Comparison of ENCODE assay signal across 15 cellular contexts in genomic region chr7:56091591-56091990, GRCh38. TPM values are rescaled to one million over a fixed set of nuclear protein-coding genes. Genes with fewer than 3 reads are reported as not detected.
A peak's percentile ranks its signal among the peaks of the same experiment; 100 is the strongest.
DNase-seq lines count a peak whose midpoint lies in the region; ATAC-seq and TF ChIP-seq lines count a peak whose summit lies in the region.
"Had no signal": no experiment of that assay in that cellular context is flagged by ENCODE, and none has a peak within 500 bp of the region (broad histone marks: within the 10 kb centered on the region; RNA-seq: fewer than 3 reads in every experiment).

No MANE protein-coding gene starts in this region.

- peaks cover 3% of the 10 kb centered on the region for H3K36me3 ChIP-seq in MG63

- DNase-seq in MG63 (peak; percentile 87), astrocyte of the spinal cord (ENCODE audit: low read depth, low spot score) (peak; percentile 33), inferior parietal cortex (ENCODE audit: extremely low spot score) (peak; percentile 20), NCI-H1694 treated with DMSO at 0.1 percent for 48 hours (lab: John Stamatoyannopoulos, UW) (no peak), glutamatergic neuron (no peak), NCI-H187 treated with DMSO at 0.1 percent for 48 hours (lab: John Stamatoyannopoulos, UW) (no peak)
- no peak for DNase-seq in stimulated activated effector memory CD8-positive, alpha-beta T cell treated with anti-CD3 and anti-CD28 coated beads, Interleukin-12 subunit alpha, Interleukin-12 subunit beta, amount 100 ng/mL, for 72 hours (ENCODE audit: low spot score in 2 of 2)
- no peak for DNase-seq in effector memory CD8-positive, alpha-beta T cell
- DNase-seq: activated CD8-positive, alpha-beta memory T cell treated with anti-CD3 and anti-CD28 coated beads, Interleukin-2, amount 10 ng/mL, durations not matched to agents 7 days and 5 days; activated naive CD8-positive, alpha-beta T cell treated with anti-CD3 and anti-CD28 coated beads for 36 hours; NCI-H2029 treated with DMSO at 0.1 percent for 48 hours; spleen; T1000 had no signal

- peaks cover 45% of the 10 kb centered on the region for H3K36me3 Mint-ChIP-seq in stimulated activated effector memory CD8-positive, alpha-beta T cell treated with anti-CD3 and anti-CD28 coated beads, Interleukin-12 subunit alpha, Interleukin-12 subunit beta, amount 100 ng/mL, for 72 hours
- H3K36me3 Mint-ChIP-seq in glutamatergic neuron (ENCODE audit: unreplicated experiment) = no peaks in the 10 kb centered on the region
- peaks cover 23% of the 10 kb centered on the region for H3K36me3 Mint-ChIP-seq in effector memory CD8-positive, alpha-beta T cell (ENCODE audit: insufficient read depth)

- H3K27ac Mint-ChIP-seq in stimulated activated effector memory CD8-positive, alpha-beta T cell treated with anti-CD3 and anti-CD28 coated beads, Interleukin-12 subunit alpha, Interleukin-12 subunit beta, amount 100 ng/mL, for 72 hours = peak overlapping the region; percentile 83
- no peak overlapping the region for H3K27ac Mint-ChIP-seq in glutamatergic neuron (ENCODE audit: unreplicated experiment)
- no peak overlapping the region for H3K27ac Mint-ChIP-seq in effector memory CD8-positive, alpha-beta T cell
- H3K27ac Mint-ChIP-seq: activated CD8-positive, alpha-beta memory T cell treated with anti-CD3 and anti-CD28 coated beads, Interleukin-2, amount 10 ng/mL, durations not matched to agents 7 days and 5 days; activated naive CD8-positive, alpha-beta T cell treated with anti-CD3 and anti-CD28 coated beads for 36 hours had no signal

- no peak overlapping the region for H3K4me3 ChIP-seq in MG63
- no peak overlapping the region for H3K4me3 ChIP-seq in astrocyte of the spinal cord (ENCODE audit: low read depth, low read length)
- H3K4me3 ChIP-seq: spleen had no signal

- no peaks in the 10 kb centered on the region for H3K4me1 Mint-ChIP-seq in stimulated activated effector memory CD8-positive, alpha-beta T cell treated with anti-CD3 and anti-CD28 coated beads, Interleukin-12 subunit alpha, Interleukin-12 subunit beta, amount 100 ng/mL, for 72 hours
- no peaks in the 10 kb centered on the region for H3K4me1 Mint-ChIP-seq in glutamatergic neuron (ENCODE audit: low read depth, unreplicated experiment)
- no peaks in the 10 kb centered on the region for H3K4me1 Mint-ChIP-seq in effector memory CD8-positive, alpha-beta T cell (ENCODE audit: low read depth in 2 of 2)
- H3K4me1 Mint-ChIP-seq: activated naive CD8-positive, alpha-beta T cell treated with anti-CD3 and anti-CD28 coated beads for 36 hours had no signal

- TF ChIP-seq CTCF in astrocyte of the spinal cord (IDR thresholded peaks at IDR 0.05; ENCODE audit: low read depth, low read length) = no peak
- no peak for TF ChIP-seq CTCF in glutamatergic neuron (IDR thresholded peaks at IDR 0.05; ENCODE audit: partially characterized antibody, unreplicated experiment)

- no peak overlapping the region for H3K4me3 Mint-ChIP-seq in stimulated activated effector memory CD8-positive, alpha-beta T cell treated with anti-CD3 and anti-CD28 coated beads, Interleukin-12 subunit alpha, Interleukin-12 subunit beta, amount 100 ng/mL, for 72 hours
- H3K4me3 Mint-ChIP-seq in glutamatergic neuron (ENCODE audit: unreplicated experiment) = no peak overlapping the region
- no peak overlapping the region for H3K4me3 Mint-ChIP-seq in effector memory CD8-positive, alpha-beta T cell
- H3K4me3 Mint-ChIP-seq: activated CD8-positive, alpha-beta memory T cell treated with anti-CD3 and anti-CD28 coated beads, Interleukin-2, amount 10 ng/mL, durations not matched to agents 7 days and 5 days; activated naive CD8-positive, alpha-beta T cell treated with anti-CD3 and anti-CD28 coated beads for 36 hours; IgD-negative memory B cell had no signal

- H3K9me3 Mint-ChIP-seq in stimulated activated effector memory CD8-positive, alpha-beta T cell treated with anti-CD3 and anti-CD28 coated beads, Interleukin-12 subunit alpha, Interleukin-12 subunit beta, amount 100 ng/mL, for 72 hours = no peaks in the 10 kb centered on the region
- peaks cover 5% of the 10 kb centered on the region for H3K9me3 Mint-ChIP-seq in glutamatergic neuron (ENCODE audit: unreplicated experiment)
- no peaks in the 10 kb centered on the region for H3K9me3 Mint-ChIP-seq in effector memory CD8-positive, alpha-beta T cell
- H3K9me3 Mint-ChIP-seq: activated naive CD8-positive, alpha-beta T cell treated with anti-CD3 and anti-CD28 coated beads for 36 hours; IgD-negative memory B cell had no signal

- in situ Hi-C loops in astrocyte of the spinal cord (cut with HindIII; ENCODE audit: low sequenced_read_pairs) = no loop called here

- H3K27me3 ChIP-seq in MG63 = no peaks in the 10 kb centered on the region
- H3K27me3 ChIP-seq: spleen had no signal

- peak; percentile 31 for ATAC-seq in stimulated activated effector memory CD8-positive, alpha-beta T cell treated with anti-CD3 and anti-CD28 coated beads, Interleukin-12 subunit alpha, Interleukin-12 subunit beta, amount 100 ng/mL, for 72 hours
- no peak for ATAC-seq in effector memory CD8-positive, alpha-beta T cell (replicated peaks)
- ATAC-seq: activated CD8-positive, alpha-beta memory T cell treated with anti-CD3 and anti-CD28 coated beads, Interleukin-2, amount 10 ng/mL, durations not matched to agents 7 days and 5 days had no signal

- no peaks in the 10 kb centered on the region for H3K27me3 Mint-ChIP-seq in glutamatergic neuron (ENCODE audit: unreplicated experiment)
- no peaks in the 10 kb centered on the region for H3K27me3 Mint-ChIP-seq in effector memory CD8-positive, alpha-beta T cell
- H3K27me3 Mint-ChIP-seq: activated CD8-positive, alpha-beta memory T cell treated with anti-CD3 and anti-CD28 coated beads, Interleukin-2, amount 10 ng/mL, durations not matched to agents 7 days and 5 days; activated naive CD8-positive, alpha-beta T cell treated with anti-CD3 and anti-CD28 coated beads for 36 hours; IgD-negative memory B cell had no signal

- H3K9me3 ChIP-seq in MG63 = no peaks in the 10 kb centered on the region
- H3K9me3 ChIP-seq: spleen had no signal

RNA-seq across cellular contexts. Expression of gene PHKG1, which starts 1.2 kb away (rescaled TPM):
- total RNA-seq in MG63 (2014; rRNA removed; shearing (Covaris generic); ENCODE audit: low replicate concordance) = 5.5 TPM in 1 of 2 replicates, not detected in the other
- not detected for total RNA-seq in glutamatergic neuron (ENCODE audit: unreplicated experiment)

RNA-seq across cellular contexts. Expression of gene CHCHD2, which starts 14.7 kb away (rescaled TPM):
- total RNA-seq in MG63 (2014; rRNA removed; shearing (Covaris generic); ENCODE audit: low replicate concordance) = 797 and 882 TPM in 2 replicates
- not detected for total RNA-seq in glutamatergic neuron (ENCODE audit: unreplicated experiment)

RNA-seq across cellular contexts. Expression of gene NUPR2, which starts 24.6 kb away (rescaled TPM):
- total RNA-seq in MG63 (2014; rRNA removed; shearing (Covaris generic); ENCODE audit: low replicate concordance) = not detected in 2 replicates
- not detected for total RNA-seq in glutamatergic neuron (ENCODE audit: unreplicated experiment)
- total RNA-seq: activated CD8-positive, alpha-beta memory T cell treated with anti-CD3 and anti-CD28 coated beads, Interleukin-2, amount 10 ng/mL, durations not matched to agents 7 days and 5 days; activated naive CD8-positive, alpha-beta T cell treated with anti-CD3 and anti-CD28 coated beads for 36 hours; mononuclear cell; spleen had no signal

RNA-seq across cellular contexts. Expression of gene SUMF2, which starts 27.5 kb away (rescaled TPM):
- 99.8 and 154 TPM in 2 replicates for total RNA-seq in MG63 (2014; rRNA removed; shearing (Covaris generic); ENCODE audit: low replicate concordance)
- total RNA-seq in glutamatergic neuron (ENCODE audit: unreplicated experiment) = 59.3 TPM

RNA-seq across cellular contexts. Expression of gene CCT6A, which starts 40.0 kb away (rescaled TPM):
- 421 and 698 TPM in 2 replicates for total RNA-seq in MG63 (2014; rRNA removed; shearing (Covaris generic); ENCODE audit: low replicate concordance)
- total RNA-seq in glutamatergic neuron (ENCODE audit: unreplicated experiment) = 203 TPM

Comparison
In these comparisons a context has a peak if more than half of its experiments do, and no peak if none do; other contexts are left out.
1. DNase-seq: peak in MG63 (single experiment), astrocyte of the spinal cord (single experiment) and inferior parietal cortex (single experiment); none in stimulated activated effector memory CD8-positive, alpha-beta T cell treated with anti-CD3 and anti-CD28 coated beads, Interleukin-12 subunit alpha, Interleukin-12 subunit beta, amount 100 ng/mL, for 72 hours (0 of 2), NCI-H1694 treated with DMSO at 0.1 percent for 48 hours (single experiment), glutamatergic neuron (single experiment), NCI-H187 treated with DMSO at 0.1 percent for 48 hours (single experiment) and effector memory CD8-positive, alpha-beta T cell (0 of 3).
2. RNA of gene CHCHD2, which starts 14.7 kb away (total RNA-seq): 797 to 882 TPM in MG63; not detected in glutamatergic neuron (single experiment); every median in the first group is over 100 times any median in the second.